ENCODE assay signal across 8 cellular contexts in genomic region chr7:138002096-138002827, GRCh38. TPM values are rescaled to one million over a fixed set of nuclear protein-coding genes. Genes with fewer than 3 reads are reported as not detected.
DNase-seq lines count a peak whose midpoint lies in the region; ATAC-seq and TF ChIP-seq lines count a peak whose summit lies in the region.

No MANE protein-coding gene starts in this region.

- peak overlapping the region; percentile 58 for H3K27ac ChIP-seq in PC-9

- peak overlapping the region; percentile 88 for H3K4me2 ChIP-seq in PC-9

- ATAC-seq in GM21737 (IDR thresholded peaks at IDR 0.05; ENCODE audit: unreplicated experiment) (peak; percentile 95), esophagus mucosa (peak; percentile 99)

- DNase-seq in DMS53 (lab: John Stamatoyannopoulos, UW) (peak; percentile 100), KG1 (lab: John Stamatoyannopoulos, UW) (peak; percentile 63), PC-9 (peak; percentile 99 to 100)
- DNase-seq in activated T-cell treated with anti-CD3 and anti-CD28 coated beads, Interleukin-2, amount 50 U/mL, for 48 hours: peak; percentile 98
- DNase-seq in stimulated activated CD8-positive, alpha-beta memory T cell treated with anti-CD3 and anti-CD28 coated beads, Interleukin-4, amount 100 ng/mL, for 48 hours: peak; percentile 97

- peaks cover 5% of the 10 kb centered on the region for H4K20me1 ChIP-seq in PC-9 (ENCODE audit: insufficient read depth)

- H3K27me3 ChIP-seq in PC-9 (ENCODE audit: insufficient read depth, low read depth): no peaks in the 10 kb centered on the region
- H3K27me3 ChIP-seq in mucosa of stomach (ENCODE audit: control insufficient read depth, insufficient read depth, low read length): no peaks in the 10 kb centered on the region

- H3K4me1 ChIP-seq in PC-9 (replicated peaks; ENCODE audit: insufficient read depth) (peaks cover 33% of the 10 kb centered on the region), mucosa of stomach (ENCODE audit: control insufficient read depth, insufficient read depth, low read length) (peaks cover 9% of the 10 kb centered on the region)

- H3K9me3 ChIP-seq in PC-9 (ENCODE audit: insufficient read depth, low read depth): no peaks in the 10 kb centered on the region
- H3K9me3 ChIP-seq in mucosa of stomach (ENCODE audit: control insufficient read depth, low read length): no peaks in the 10 kb centered on the region

- H3K36me3 ChIP-seq in PC-9 (ENCODE audit: low read depth) (no peaks in the 10 kb centered on the region), mucosa of stomach (ENCODE audit: control insufficient read depth, insufficient read depth, low read length) (no peaks in the 10 kb centered on the region)

- peak overlapping the region; percentile 88 for H3K9ac ChIP-seq in mucosa of stomach (ENCODE audit: low read length)

- H2AFZ ChIP-seq in PC-9: peak overlapping the region; percentile 92

- BruUV-seq in PC-9 (replicated peaks; lab: Mats Ljungman, UMichigan): no TSS peak

- no peaks in the 10 kb centered on the region for H3F3A ChIP-seq in PC-9 (ENCODE audit: insufficient read depth, low read depth)

- CTCF ChIA-PET in PC-9 (lab: Charles Lee): interaction anchor here (0.7 to 1.3 kb wide), 6 partner anchors 23 to 720 kb away, joined by 3 to 4 read pairs (median 3); no protein-coding TSS in a partner anchor

- peak overlapping the region; percentile 75 for H3K4me3 ChIP-seq in PC-9
- H3K4me3 ChIP-seq in mucosa of stomach (ENCODE audit: low read length): peak overlapping the region; percentile 89

- H3K9me2 ChIP-seq in PC-9 (ENCODE audit: insufficient read depth): no peaks in the 10 kb centered on the region

- peak; percentile 99 for TF ChIP-seq CTCF in PC-9 (conservative IDR thresholded peaks at IDR 0.05)

- intact Hi-C loops in PC-9 (cut with micrococcal nuclease; ENCODE audit: unreplicated experiment): loop anchor here (1.0 to 10.0 kb wide), 4 partner anchors 24 to 1073 kb away; no protein-coding TSS in a partner anchor

- peaks cover 44% of the 10 kb centered on the region for H3K79me2 ChIP-seq in PC-9 (ENCODE audit: low read depth)

- POLR2A ChIA-PET in PC-9 (lab: Charles Lee; ENCODE audit: unreplicated experiment): interaction anchor here (0.5 to 1.0 kb wide), 3 partner anchors 49 to 1895 kb away, joined by 3 to 4 read pairs (median 3); no protein-coding TSS in a partner anchor

RNA-seq across cellular contexts. Expression of gene CREB3L2, which starts 0.4 kb away (rescaled TPM):
- total RNA-seq in PC-9 (2021) (41.2 and 41.9 TPM in 2 replicates), esophagus mucosa (28.3 TPM)

Comparison
In these comparisons a context has a peak if more than half of its experiments do, and no peak if none do; other contexts are left out.
1. Peak in every context shown above with its lines: DNase-seq, ATAC-seq, H3K4me3 ChIP-seq and H3K27ac ChIP-seq.